Comparison of ENCODE assay signal across 8 cellular contexts in the genomic region with DNA sequence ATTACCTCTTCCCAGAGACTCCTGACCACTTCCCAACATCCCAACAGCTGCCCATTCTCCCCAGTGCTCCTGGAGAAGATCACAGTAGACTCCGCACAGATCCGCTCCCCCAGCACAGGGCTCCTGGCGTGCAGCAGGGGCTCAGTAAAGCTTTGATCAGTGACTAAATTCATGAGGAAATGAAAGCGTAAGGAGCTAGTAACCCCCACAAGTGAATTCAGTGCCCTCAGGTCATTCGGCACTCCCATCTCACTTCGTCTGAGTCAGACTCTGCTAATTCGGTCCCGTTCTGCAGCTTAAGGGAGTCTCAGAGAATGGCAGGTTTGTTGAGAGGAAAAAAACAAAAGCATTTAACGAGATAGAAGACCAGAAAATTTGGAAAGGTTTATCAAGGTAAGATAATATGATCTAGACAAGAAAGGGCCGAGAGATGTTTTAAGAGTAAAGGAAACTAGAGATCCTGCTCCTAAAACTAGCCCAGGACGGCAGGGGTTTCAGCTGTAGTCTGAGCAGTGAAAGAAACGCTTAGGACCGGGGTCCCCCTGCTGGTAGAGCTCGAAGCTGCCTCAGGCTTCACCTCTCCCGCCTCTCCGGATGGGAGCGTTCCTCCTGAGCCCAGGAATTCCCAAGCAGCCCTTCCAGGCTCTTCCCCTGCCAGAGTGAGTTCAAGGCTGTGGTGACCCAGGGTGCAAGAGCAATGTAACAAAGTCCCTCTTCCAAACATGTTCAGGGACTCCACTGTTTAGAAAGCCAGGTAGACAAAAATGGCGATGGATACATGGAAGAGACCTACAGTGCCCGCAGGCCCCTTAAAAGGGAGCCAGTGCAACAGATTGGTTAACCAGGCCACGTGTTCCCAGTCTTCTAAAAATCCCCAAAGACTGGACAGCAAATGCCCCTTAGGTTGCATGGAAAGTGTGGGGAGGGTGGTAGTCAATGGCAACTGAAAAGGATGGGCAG.
DNase-seq lines count a peak whose midpoint lies in the region; ATAC-seq and TF ChIP-seq lines count a peak whose summit lies in the region.

No MANE protein-coding gene starts in this region.

- CTCF ChIA-PET in CD8-positive, alpha-beta T cell (lab: Charles Lee), result no interaction called here

- POLR2A ChIA-PET in CD8-positive, alpha-beta T cell (lab: Charles Lee), result interaction anchor here (1.2 kb wide), 1 partner anchor 10 kb away, joined by 4 read pairs; no protein-coding TSS in a partner anchor

- H3K27me3 ChIP-seq in ascending aorta, result no peaks in the 10 kb centered on the region
- no peaks in the 10 kb centered on the region for H3K27me3 ChIP-seq in CD8-positive, alpha-beta T cell (ENCODE audit: insufficient read depth, low read length)

- TF ChIP-seq CTCF in ascending aorta (IDR thresholded peaks at IDR 0.05), result peak; percentile 86 to 93 (median 89)
- no peak for TF ChIP-seq CTCF in CD8-positive, alpha-beta T cell (IDR thresholded peaks at IDR 0.05)

- no peaks in the 10 kb centered on the region for H3K36me3 ChIP-seq in ascending aorta
- H3K36me3 ChIP-seq in CD8-positive, alpha-beta T cell (ENCODE audit: insufficient read depth, low read length), result no peaks in the 10 kb centered on the region

- DNase-seq in COLO829 (ENCODE audit: low spot score) (peak; percentile 76), NCI-H446 treated with DMSO at 0.1 percent for 48 hours (lab: John Stamatoyannopoulos, UW) (peak; percentile 22), ascending aorta (ENCODE audit: low spot score in 2 of 2) (peak; percentile 21 to 88), hepatic stellate cell (ENCODE audit: low spot score) (peak; percentile 76), renal cortical epithelial cell (ENCODE audit: low read depth) (peak; percentile 70)
- DNase-seq in CD8-positive, alpha-beta T cell, result no peak

- H3K9me3 ChIP-seq in ascending aorta, result no peaks in the 10 kb centered on the region
- no peaks in the 10 kb centered on the region for H3K9me3 ChIP-seq in CD8-positive, alpha-beta T cell (ENCODE audit: low read length)

- no peaks in the 10 kb centered on the region for H3K36me3 Mint-ChIP-seq in CD8-positive, alpha-beta T cell

- no peak overlapping the region for H3K27ac ChIP-seq in ascending aorta
- H3K27ac ChIP-seq in CD8-positive, alpha-beta T cell (ENCODE audit: low read depth, low read length), result no peak overlapping the region

- no peak overlapping the region for H3K4me3 Mint-ChIP-seq in CD8-positive, alpha-beta T cell

- intact Hi-C loops in ascending aorta (cut with DNase I), result loop anchor here (1.0 to 10.0 kb wide), 6 partner anchors 156 to 1692 kb away; no protein-coding TSS in a partner anchor
- intact Hi-C loops in CD8-positive, alpha-beta T cell (cut with DNase I, micrococcal nuclease), result loop anchor here in 1 of 2 experiments (10.0 kb wide), 1 partner anchor 1692 kb away; no protein-coding TSS in a partner anchor

- peaks cover 27% of the 10 kb centered on the region for H3K27me3 Mint-ChIP-seq in CD8-positive, alpha-beta T cell (ENCODE audit: low read depth)

- peaks cover 5% of the 10 kb centered on the region for H3K4me1 Mint-ChIP-seq in CD8-positive, alpha-beta T cell (ENCODE audit: low read depth)

- H3K27ac Mint-ChIP-seq in CD8-positive, alpha-beta T cell, result no peak overlapping the region

- ATAC-seq in GM18867 (IDR thresholded peaks at IDR 0.05; ENCODE audit: unreplicated experiment), result peak; percentile 85
- ATAC-seq in HG03097 (IDR thresholded peaks at IDR 0.05; ENCODE audit: low FRiP score, unreplicated experiment), result peak; percentile 80
- no peak for ATAC-seq in CD8-positive, alpha-beta T cell

- no peaks in the 10 kb centered on the region for H3K9me3 Mint-ChIP-seq in CD8-positive, alpha-beta T cell

- H3K4me1 ChIP-seq in ascending aorta, result peaks cover 0 to 4% of the 10 kb centered on the region in 2 donors
- no peaks in the 10 kb centered on the region for H3K4me1 ChIP-seq in CD8-positive, alpha-beta T cell (ENCODE audit: insufficient read depth, low read length)

- H3K4me3 ChIP-seq in ascending aorta, result peak overlapping the region; percentile 32 to 45
- H3K4me3 ChIP-seq in CD8-positive, alpha-beta T cell (ENCODE audit: low read depth, low read length), result no peak overlapping the region

Comparison
In these comparisons a context has a peak if more than half of its experiments do, and no peak if none do; other contexts are left out.
1. DNase-seq: peak in COLO829 (single experiment), NCI-H446 treated with DMSO at 0.1 percent for 48 hours (single experiment), ascending aorta (2 of 2), hepatic stellate cell (single experiment) and renal cortical epithelial cell (single experiment); none in CD8-positive, alpha-beta T cell (0 of 7).